15 cellular contexts compared by ENCODE assay signal in genomic region chr1:115067460-115067859, GRCh38. TPM values are rescaled to one million over a fixed set of nuclear protein-coding genes. Genes with fewer than 3 reads are reported as not detected.
DNase-seq lines count a peak whose midpoint lies in the region; ATAC-seq and TF ChIP-seq lines count a peak whose summit lies in the region.
"Had no signal": no experiment of that assay in that cellular context is flagged by ENCODE, and none has a peak within 500 bp of the region (broad histone marks: within the 10 kb centered on the region; RNA-seq: fewer than 3 reads in every experiment).

No MANE protein-coding gene starts in this region.

- H3K4me1 Mint-ChIP-seq in immature natural killer cell = peaks cover 25 to 46% of the 10 kb centered on the region in 2 donors

- peak overlapping the region in 1 of 6 donors; percentile 30 for H3K27ac Mint-ChIP-seq in immature natural killer cell

- ATAC-seq in GM18520 (IDR thresholded peaks at IDR 0.05; ENCODE audit: unreplicated experiment) (no peak), HG03354 (IDR thresholded peaks at IDR 0.05; ENCODE audit: poor library complexity, severe bottlenecking, unreplicated experiment) (no peak)

- H3K27me3 Mint-ChIP-seq in immature natural killer cell (ENCODE audit: low read depth in 3 of 3) = peaks cover 6 to 12% (median 6%) of the 10 kb centered on the region in 3 donors

- H3K36me3 Mint-ChIP-seq in immature natural killer cell = peaks cover 3 to 45% (median 42%) of the 10 kb centered on the region in 3 donors

- TF ChIP-seq CTCF in fibroblast of villous mesenchyme (IDR thresholded peaks at IDR 0.05; ENCODE audit: insufficient read depth, low read depth, low read length) = no peak

- H3K4me3 Mint-ChIP-seq in immature natural killer cell = no peak overlapping the region

- DNase-seq in H4 (ENCODE audit: low spot score) = peak; percentile 65
- peak; percentile 27 for DNase-seq in T1000 (lab: John Stamatoyannopoulos, UW)
- peak; percentile 14 for DNase-seq in fibroblast of villous mesenchyme (ENCODE audit: low read depth)
- DNase-seq in stromal cell of bone marrow (ENCODE audit: low read depth) = peak; percentile 36
- DNase-seq in NCI-H2029 (lab: John Stamatoyannopoulos, UW) = no peak
- no peak for DNase-seq in immature natural killer cell
- DNase-seq: activated CD4-positive, alpha-beta T cell treated with anti-CD3 and anti-CD28 coated beads, Interleukin-2, amount 50 U/mL, for 48 hours; activated gamma-delta T cell; foreskin fibroblast; GDM1; left cardiac atrium had no signal

- no peak overlapping the region for H3K4me3 ChIP-seq in fibroblast of villous mesenchyme (ENCODE audit: low read depth, low read length)
- H3K4me3 ChIP-seq: BLaER1 treated with 17β-estradiol and CSF1 and Interleukin-3, amounts not matched to agents 10 nM and 100 nM had no signal

- H3K9me3 Mint-ChIP-seq in immature natural killer cell = no peaks in the 10 kb centered on the region

RNA-seq across cellular contexts. Expression of gene TSPAN2, which starts 21.8 kb away (rescaled TPM):
- total RNA-seq in H4 (2014; rRNA removed; shearing (Covaris generic)) = 1.3 and 3.7 TPM in 2 replicates
- total RNA-seq in fibroblast of villous mesenchyme = under 0.01 and 0.97 TPM in 2 replicates
- polyA plus RNA-seq in immature natural killer cell = 10 to 100 TPM; 50.1 to 80.1 (median 76.2) TPM

RNA-seq across cellular contexts. Expression of gene TSHB, which starts 37.8 kb away (rescaled TPM):
- total RNA-seq in H4 (2014; rRNA removed; shearing (Covaris generic)) = not detected in 2 replicates
- total RNA-seq in fibroblast of villous mesenchyme = not detected in 2 replicates
- polyA plus RNA-seq in immature natural killer cell = not detected
- total RNA-seq: left cardiac atrium; T-helper 2 cell treated with Interferon-gamma antibody and Interleukin-4, amounts not matched to agents 100 ng/mL and 5 ng/mL, for 36 hours had no signal

Comparison
In these comparisons a context has a peak if more than half of its experiments do, and no peak if none do; other contexts are left out.
1. DNase-seq: peak in H4 (single experiment), T1000 (single experiment), fibroblast of villous mesenchyme (single experiment) and stromal cell of bone marrow (single experiment); none in NCI-H2029 (single experiment) and immature natural killer cell (0 of 3).